In the genomic region with DNA sequence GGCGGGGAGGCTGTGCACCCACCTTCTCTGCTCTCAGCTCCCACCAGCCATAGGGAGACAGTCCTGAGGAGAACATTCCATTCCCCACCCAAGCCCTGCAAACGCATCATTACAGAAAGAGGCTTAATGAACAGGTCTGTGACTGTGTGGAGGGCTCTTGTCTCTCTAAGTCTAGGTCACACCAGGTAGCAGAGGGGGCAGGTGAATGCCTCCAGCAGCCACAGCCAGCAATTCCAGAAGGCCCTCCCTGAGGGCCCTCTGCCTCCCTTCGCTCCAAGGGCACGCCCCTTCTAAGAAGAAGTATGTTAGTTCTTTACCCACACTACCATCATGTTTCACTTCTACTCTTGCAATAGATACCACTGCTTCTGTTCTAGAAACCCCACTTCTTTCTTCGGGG, we compare ENCODE assay signal across 24 cellular contexts.
DNase-seq lines count a peak whose midpoint lies in the region; ATAC-seq and TF ChIP-seq lines count a peak whose summit lies in the region.
"Had no signal": no experiment of that assay in that cellular context is flagged by ENCODE, and none has a peak within 500 bp of the region (broad histone marks: within the 10 kb centered on the region; RNA-seq: fewer than 3 reads in every experiment).

No MANE protein-coding gene starts in this region.

- peak overlapping the region; percentile 28 for H3K27ac Mint-ChIP-seq in activated CD8-positive, alpha-beta T cell treated with anti-CD3 and anti-CD28 coated beads, Interleukin-2, amount 10 ng/mL, durations not matched to agents 7 days and 5 days
- H3K27ac Mint-ChIP-seq in activated CD8-positive, alpha-beta T cell treated with anti-CD3 and anti-CD28 coated beads for 36 hours: no peak overlapping the region
- peak overlapping the region; percentile 33 to 41 for H3K27ac Mint-ChIP-seq in effector memory CD8-positive, alpha-beta T cell
- H3K27ac Mint-ChIP-seq in stimulated activated naive B cell treated with anti-CD40 and anti-IgM and Interleukin-4, amounts not matched to agents 10 μg/mL and 1 μg/mL and 100 μg/mL, for 72 hours: peak overlapping the region; percentile 59
- H3K27ac Mint-ChIP-seq: GM23338, H9 had no signal

- no peaks in the 10 kb centered on the region for H3K27me3 Mint-ChIP-seq in activated CD8-positive, alpha-beta T cell treated with anti-CD3 and anti-CD28 coated beads, Interleukin-2, amount 10 ng/mL, durations not matched to agents 7 days and 5 days (ENCODE audit: low read depth)
- H3K27me3 Mint-ChIP-seq in activated CD8-positive, alpha-beta T cell treated with anti-CD3 and anti-CD28 coated beads for 36 hours: no peaks in the 10 kb centered on the region
- no peaks in the 10 kb centered on the region for H3K27me3 Mint-ChIP-seq in effector memory CD8-positive, alpha-beta T cell
- no peaks in the 10 kb centered on the region for H3K27me3 Mint-ChIP-seq in stimulated activated naive B cell treated with anti-CD40 and anti-IgM and Interleukin-4, amounts not matched to agents 10 μg/mL and 1 μg/mL and 100 μg/mL, for 72 hours
- H3K27me3 Mint-ChIP-seq: CD4-positive, alpha-beta memory T cell had no signal

- H3K4me3 Mint-ChIP-seq in activated CD8-positive, alpha-beta T cell treated with anti-CD3 and anti-CD28 coated beads, Interleukin-2, amount 10 ng/mL, durations not matched to agents 7 days and 5 days: no peak overlapping the region
- no peak overlapping the region for H3K4me3 Mint-ChIP-seq in activated CD8-positive, alpha-beta T cell treated with anti-CD3 and anti-CD28 coated beads for 36 hours
- H3K4me3 Mint-ChIP-seq in effector memory CD8-positive, alpha-beta T cell: no peak overlapping the region
- H3K4me3 Mint-ChIP-seq in stimulated activated naive B cell treated with anti-CD40 and anti-IgM and Interleukin-4, amounts not matched to agents 10 μg/mL and 1 μg/mL and 100 μg/mL, for 72 hours: no peak overlapping the region
- H3K4me3 Mint-ChIP-seq: CD4-positive, alpha-beta memory T cell; GM23338; H9 had no signal

- intact Hi-C loops in activated CD8-positive, alpha-beta T cell treated with anti-CD3 and anti-CD28 coated beads for 36 hours (cut with micrococcal nuclease): no loop called here

- no peak for DNase-seq in activated CD8-positive, alpha-beta T cell treated with anti-CD3 and anti-CD28 coated beads, Interleukin-2, amount 10 ng/mL, durations not matched to agents 7 days and 5 days
- no peak for DNase-seq in activated CD8-positive, alpha-beta T cell treated with anti-CD3 and anti-CD28 coated beads for 36 hours
- no peak for DNase-seq in effector memory CD8-positive, alpha-beta T cell
- no peak for DNase-seq in stimulated activated naive B cell treated with anti-CD40 and anti-IgM and Interleukin-4, amounts not matched to agents 10 μg/mL and 1 μg/mL and 100 μg/mL, for 72 hours
- DNase-seq in mucosa of gallbladder (ENCODE audit: low spot score): no peak
- DNase-seq: C1 segment of cervical spinal cord; CD4-positive, alpha-beta memory T cell; COR-L47; H9; IMR-90; KG1; MG63; NCI-H1092; NCI-H1417 treated with DMSO at 0.1 percent for 48 hours; NCI-H1694 treated with DMSO at 0.1 percent for 48 hours; NCI-H2171 treated with DMSO at 0.1 percent for 48 hours; NCI-H524; NCI-H748 treated with DMSO at 0.1 percent for 48 hours; NK-92 treated with Interleukin-12 subunit alpha and Interleukin-12 subunit beta, amount 100 ng/mL, for 24 hours; Right ventricle myocardium superior; RPMI8226 had no signal

- H3K36me3 Mint-ChIP-seq in activated CD8-positive, alpha-beta T cell treated with anti-CD3 and anti-CD28 coated beads, Interleukin-2, amount 10 ng/mL, durations not matched to agents 7 days and 5 days (ENCODE audit: low read depth): peaks cover 81% of the 10 kb centered on the region
- peaks cover 77% of the 10 kb centered on the region for H3K36me3 Mint-ChIP-seq in activated CD8-positive, alpha-beta T cell treated with anti-CD3 and anti-CD28 coated beads for 36 hours (ENCODE audit: low read depth)
- peaks cover 5% of the 10 kb centered on the region for H3K36me3 Mint-ChIP-seq in effector memory CD8-positive, alpha-beta T cell (ENCODE audit: insufficient read depth)
- peaks cover 63 to 88% of the 10 kb centered on the region in 2 donors for H3K36me3 Mint-ChIP-seq in stimulated activated naive B cell treated with anti-CD40 and anti-IgM and Interleukin-4, amounts not matched to agents 10 μg/mL and 1 μg/mL and 100 μg/mL, for 72 hours

- POLR2A ChIA-PET in activated CD8-positive, alpha-beta T cell treated with anti-CD3 and anti-CD28 coated beads, Interleukin-2, amount 10 ng/mL, durations not matched to agents 7 days and 5 days (lab: Charles Lee): interaction anchor here (0.5 kb wide), 1 partner anchor 219 kb away, joined by 4 read pairs; no protein-coding TSS in a partner anchor
- POLR2A ChIA-PET in activated CD8-positive, alpha-beta T cell treated with anti-CD3 and anti-CD28 coated beads for 36 hours (lab: Charles Lee): no interaction called here

- CTCF ChIA-PET in activated CD8-positive, alpha-beta T cell treated with anti-CD3 and anti-CD28 coated beads, Interleukin-2, amount 10 ng/mL, durations not matched to agents 7 days and 5 days (lab: Charles Lee): no interaction called here
- CTCF ChIA-PET in activated CD8-positive, alpha-beta T cell treated with anti-CD3 and anti-CD28 coated beads for 36 hours (lab: Charles Lee): interaction anchor here (1.0 kb wide), 1 partner anchor 9 kb away, joined by 4 read pairs; no protein-coding TSS in a partner anchor

- TF ChIP-seq CTCF in activated CD8-positive, alpha-beta T cell treated with anti-CD3 and anti-CD28 coated beads for 36 hours (IDR thresholded peaks at IDR 0.05): no peak

- peaks cover 35% of the 10 kb centered on the region for H3K9me3 Mint-ChIP-seq in activated CD8-positive, alpha-beta T cell treated with anti-CD3 and anti-CD28 coated beads, Interleukin-2, amount 10 ng/mL, durations not matched to agents 7 days and 5 days (ENCODE audit: insufficient read depth)
- H3K9me3 Mint-ChIP-seq in activated CD8-positive, alpha-beta T cell treated with anti-CD3 and anti-CD28 coated beads for 36 hours: peaks cover 2% of the 10 kb centered on the region
- H3K9me3 Mint-ChIP-seq in effector memory CD8-positive, alpha-beta T cell: no peaks in the 10 kb centered on the region
- H3K9me3 Mint-ChIP-seq in stimulated activated naive B cell treated with anti-CD40 and anti-IgM and Interleukin-4, amounts not matched to agents 10 μg/mL and 1 μg/mL and 100 μg/mL, for 72 hours: no peaks in the 10 kb centered on the region

- ATAC-seq in activated CD8-positive, alpha-beta T cell treated with anti-CD3 and anti-CD28 coated beads, Interleukin-2, amount 10 ng/mL, durations not matched to agents 7 days and 5 days: no peak
- ATAC-seq in activated CD8-positive, alpha-beta T cell treated with anti-CD3 and anti-CD28 coated beads for 36 hours: no peak
- no peak for ATAC-seq in effector memory CD8-positive, alpha-beta T cell (replicated peaks)
- ATAC-seq in stimulated activated naive B cell treated with anti-CD40 and anti-IgM and Interleukin-4, amounts not matched to agents 10 μg/mL and 1 μg/mL and 100 μg/mL, for 72 hours (replicated peaks): no peak
- ATAC-seq in HG03439 (IDR thresholded peaks at IDR 0.05; ENCODE audit: unreplicated experiment) (no peak), HG03378 (IDR thresholded peaks at IDR 0.05; ENCODE audit: unreplicated experiment) (no peak)
- ATAC-seq: GM23338 had no signal

- peaks cover 40% of the 10 kb centered on the region for H3K4me1 Mint-ChIP-seq in activated CD8-positive, alpha-beta T cell treated with anti-CD3 and anti-CD28 coated beads, Interleukin-2, amount 10 ng/mL, durations not matched to agents 7 days and 5 days (ENCODE audit: low read depth)
- peaks cover 1% of the 10 kb centered on the region for H3K4me1 Mint-ChIP-seq in activated CD8-positive, alpha-beta T cell treated with anti-CD3 and anti-CD28 coated beads for 36 hours (ENCODE audit: low read depth)
- H3K4me1 Mint-ChIP-seq in effector memory CD8-positive, alpha-beta T cell (ENCODE audit: low read depth in 2 of 2): peaks cover 0 to 2% of the 10 kb centered on the region in 2 donors
- H3K4me1 Mint-ChIP-seq in stimulated activated naive B cell treated with anti-CD40 and anti-IgM and Interleukin-4, amounts not matched to agents 10 μg/mL and 1 μg/mL and 100 μg/mL, for 72 hours: peaks cover 15 to 21% of the 10 kb centered on the region in 2 donors
- H3K4me1 Mint-ChIP-seq: GM23338 had no signal
